In the genomic region with DNA sequence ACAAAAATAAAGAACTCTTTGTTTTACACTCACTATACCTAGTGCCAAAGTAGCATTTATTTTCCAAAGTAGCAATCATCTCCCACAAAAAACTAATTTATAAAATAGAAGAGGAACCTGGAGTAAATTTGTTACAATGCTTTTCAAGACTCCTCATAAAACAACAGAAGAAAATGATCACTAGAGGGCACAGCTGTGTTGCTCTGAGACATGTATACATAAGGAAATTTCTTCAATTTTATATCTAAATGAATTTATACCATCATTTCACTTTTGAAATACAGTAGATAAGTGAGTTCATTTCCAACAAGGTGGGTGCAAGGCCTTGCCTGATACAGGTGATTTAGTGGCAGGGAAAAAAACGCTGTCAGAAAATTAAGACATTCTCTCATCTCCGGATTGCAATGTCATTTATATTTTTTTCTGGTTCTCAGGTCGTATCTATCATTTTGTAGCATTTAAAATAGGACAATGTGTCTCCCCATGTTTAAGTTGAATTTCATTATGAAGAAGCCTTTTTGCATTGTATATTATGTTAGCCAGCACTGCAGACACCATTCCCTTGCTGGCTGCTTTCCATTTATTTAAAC, we compare ENCODE assay signal across 10 cellular contexts. TPM values are rescaled to one million over a fixed set of nuclear protein-coding genes. Genes with fewer than 3 reads are reported as not detected.
A peak's percentile ranks its signal among the peaks of the same experiment; 100 is the strongest.
DNase-seq lines count a peak whose midpoint lies in the region; ATAC-seq and TF ChIP-seq lines count a peak whose summit lies in the region.
"Had no signal": no experiment of that assay in that cellular context is flagged by ENCODE, and none has a peak within 500 bp of the region (broad histone marks: within the 10 kb centered on the region; RNA-seq: fewer than 3 reads in every experiment).

No MANE protein-coding gene starts in this region.

- H3K4me3 ChIP-seq in astrocyte of the cerebellum (ENCODE audit: low read depth, low read length): no peak overlapping the region
- H3K4me3 ChIP-seq in liver (ENCODE audit: low read depth in 1 of 3, low read length in 3 of 3): no peak overlapping the region
- H3K4me3 ChIP-seq: mucosa of descending colon had no signal

- no peak overlapping the region for H3K9ac ChIP-seq in liver (ENCODE audit: low read depth in 1 of 2, low read length in 2 of 2)

- TF ChIP-seq RAD21 in Ishikawa (IDR thresholded peaks at IDR 0.05; ENCODE audit: low read depth): peak; percentile 61
- peak; percentile 81 to 84 for TF ChIP-seq RAD21 in liver (IDR thresholded peaks at IDR 0.05)

- in situ Hi-C loops in astrocyte of the cerebellum (cut with HindIII; ENCODE audit: low sequenced_read_pairs): loop anchor here (25.0 kb wide), 1 partner anchor 166 kb away; no protein-coding TSS in a partner anchor

- TF ChIP-seq CTCF in C4-2B (conservative IDR thresholded peaks at IDR 0.05): peak; percentile 87
- peak; percentile 44 for TF ChIP-seq CTCF in astrocyte of the cerebellum (IDR thresholded peaks at IDR 0.05; ENCODE audit: low read depth, low read length, missing control alignments)
- peak; percentile 44 for TF ChIP-seq CTCF in liver (IDR thresholded peaks at IDR 0.05; ENCODE audit: low read depth, low read length, missing input control)

- 83% methylated on average over 3 of the region's 3 CpGs for WGBS in liver

- no peak overlapping the region for H3K27ac ChIP-seq in C4-2B
- no peak overlapping the region for H3K27ac ChIP-seq in liver (ENCODE audit: low read depth in 1 of 2, low read length in 2 of 2)

- H3K9me3 ChIP-seq in liver (ENCODE audit: control insufficient read depth in 4 of 4, low read length in 3 of 4): no peaks in the 10 kb centered on the region
- H3K9me3 ChIP-seq: mucosa of descending colon had no signal

- ATAC-seq in GM19467 (IDR thresholded peaks at IDR 0.05; ENCODE audit: unreplicated experiment): no peak
- ATAC-seq: mucosa of descending colon had no signal

- H3K4me1 ChIP-seq in liver (ENCODE audit: control insufficient read depth in 4 of 4, insufficient read depth in 4 of 4, low read length in 3 of 4): no peaks in the 10 kb centered on the region

- DNase-seq in astrocyte of the cerebellum (ENCODE audit: low read depth) (peak; percentile 24), cortex of kidney (lab: John Stamatoyannopoulos, UW) (no peak), HCEC 1CT (no peak), EL (no peak)
- DNase-seq: NCI-H524 treated with DMSO at 0.1 percent for 48 hours had no signal

- TF ChIP-seq EP300 in Ishikawa (IDR thresholded peaks at IDR 0.05; ENCODE audit: borderline replicate concordance): no peak

- no peaks in the 10 kb centered on the region for H3K36me3 ChIP-seq in liver (ENCODE audit: control insufficient read depth in 4 of 4, insufficient read depth in 3 of 4, low read depth in 1 of 4, low read length in 3 of 4)

- no peaks in the 10 kb centered on the region for H3K27me3 ChIP-seq in liver (ENCODE audit: control insufficient read depth in 4 of 4, insufficient read depth in 4 of 4, low read length in 3 of 4)

TF ChIP-seq in Ishikawa, 13 proteins besides CTCF, POLR2A, EP300 and RAD21:
- TF ChIP-seq REST (IDR thresholded peaks at IDR 0.05; ENCODE audit: low read depth): no peak
TF ChIP-seq in Ishikawa: peak in this region for 0.

TF ChIP-seq in liver, 16 proteins besides CTCF, POLR2A, EP300 and RAD21:
- TF ChIP-seq JUND (IDR thresholded peaks at IDR 0.05): no peak
- TF ChIP-seq, protein P1, sequence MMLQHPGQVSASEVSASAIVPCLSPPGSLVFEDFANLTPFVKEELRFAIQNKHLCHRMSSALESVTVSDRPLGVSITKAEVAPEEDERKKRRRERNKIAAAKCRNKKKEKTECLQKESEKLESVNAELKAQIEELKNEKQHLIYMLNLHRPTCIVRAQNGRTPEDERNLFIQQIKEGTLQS (IDR thresholded peaks at IDR 0.05): no peak
- no peak for TF ChIP-seq FOXA1 (IDR thresholded peaks at IDR 0.05)
- TF ChIP-seq, protein P2, sequence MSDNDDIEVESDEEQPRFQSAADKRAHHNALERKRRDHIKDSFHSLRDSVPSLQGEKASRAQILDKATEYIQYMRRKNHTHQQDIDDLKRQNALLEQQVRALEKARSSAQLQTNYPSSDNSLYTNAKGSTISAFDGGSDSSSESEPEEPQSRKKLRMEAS (IDR thresholded peaks at IDR 0.05): no peak
- no peak for TF ChIP-seq EGR1 (IDR thresholded peaks at IDR 0.05; ENCODE audit: low read depth in 2 of 2)
- no peak for TF ChIP-seq RXRA (IDR thresholded peaks at IDR 0.05)

RNA-seq across cellular contexts. Expression of gene ARHGEF26, which starts 25.3 kb away (rescaled TPM):
- total RNA-seq in liver: 10 to 100 TPM in 1 of 2 donors, 1 to 10 TPM in 1; 1.4 to 27.9 TPM
- 10 to 100 TPM; 11.6 to 25.8 TPM for polyA plus RNA-seq in liver
